In genomic region chr17:79774561-79774975, GRCh38 we compare ENCODE assay signal across 1 cellular context.
TF ChIP-seq lines count a peak whose summit lies in the region.

No MANE protein-coding gene starts in this region.

TF ChIP-seq in HepG2, 621 proteins besides CTCF, POLR2A, EP300 and RAD21 (continued from another document and continues in another):
- TF ChIP-seq ZBTB25 (CRISPR knock-in tag; IDR thresholded peaks at IDR 0.05) (no peak), HNRNPLL (IDR thresholded peaks at IDR 0.05; ENCODE audit: low read depth, low read length, poor library complexity, severe bottlenecking) (no peak), STAT5B (CRISPR knock-in tag; IDR thresholded peaks at IDR 0.05) (no peak), ZNF605 (CRISPR knock-in tag; IDR thresholded peaks at IDR 0.05) (peak; percentile 56; the same call in 1 of the 2 replicates), HOMEZ (CRISPR knock-in tag; IDR thresholded peaks at IDR 0.05; ENCODE audit: low read depth) (no peak), MTF1 (CRISPR knock-in tag; IDR thresholded peaks at IDR 0.05) (no peak), TMF1 (CRISPR knock-in tag; IDR thresholded peaks at IDR 0.05; ENCODE audit: low read depth) (no peak), TOPORS (CRISPR knock-in tag; IDR thresholded peaks at IDR 0.05) (0 out of 2 replicates have a peak, but pooled peaks have one; percentile 15), DNMT1 (CRISPR knock-in tag; IDR thresholded peaks at IDR 0.05) (0 out of 2 replicates have a peak, but pooled peaks have one; percentile 57), ZNF713 (CRISPR knock-in tag; IDR thresholded peaks at IDR 0.05) (no peak), CBX5 (CRISPR knock-in tag; IDR thresholded peaks at IDR 0.05; ENCODE audit: borderline replicate concordance) (peak; percentile 18; the same call in 1 of the 2 replicates), ZBTB42 (CRISPR knock-in tag; IDR thresholded peaks at IDR 0.05) (no peak), RBFOX2 (IDR thresholded peaks at IDR 0.05; ENCODE audit: low read depth, low read length) (no peak), ZNF350 (CRISPR knock-in tag; IDR thresholded peaks at IDR 0.05; ENCODE audit: borderline replicate concordance, low read depth) (0 out of 2 replicates have a peak, but pooled peaks have one; percentile 47), HNF4G (IDR thresholded peaks at IDR 0.05; ENCODE audit: borderline replicate concordance, low read depth, low read length) (no peak), HNF4G (CRISPR knock-in tag; IDR thresholded peaks at IDR 0.05; ENCODE audit: borderline replicate concordance, low read depth) (no peak), ARID2 (CRISPR knock-in tag; IDR thresholded peaks at IDR 0.05; ENCODE audit: borderline replicate concordance) (no peak), ZBTB38 (CRISPR knock-in tag; IDR thresholded peaks at IDR 0.05) (peak; percentile 85), RFX3 (CRISPR knock-in tag; IDR thresholded peaks at IDR 0.05) (no peak), ZFP90 (CRISPR knock-in tag; IDR thresholded peaks at IDR 0.05; ENCODE audit: borderline replicate concordance) (no peak), SP1 (IDR thresholded peaks at IDR 0.05) (no peak), SP1 (CRISPR knock-in tag; IDR thresholded peaks at IDR 0.05) (no peak), CENPX (CRISPR knock-in tag; IDR thresholded peaks at IDR 0.05) (no peak), MLX (CRISPR knock-in tag; IDR thresholded peaks at IDR 0.05) (no peak), BCL3 (CRISPR knock-in tag; IDR thresholded peaks at IDR 0.05) (no peak), ZNF549 (CRISPR knock-in tag; IDR thresholded peaks at IDR 0.05) (no peak), ZNF788 (CRISPR knock-in tag; IDR thresholded peaks at IDR 0.05; ENCODE audit: borderline replicate concordance) (no peak), BCL6 (CRISPR knock-in tag; IDR thresholded peaks at IDR 0.05) (0 out of 2 replicates have a peak, but pooled peaks have one; percentile 17), NFYB (CRISPR knock-in tag; IDR thresholded peaks at IDR 0.05) (no peak), PRDM10 (CRISPR knock-in tag; IDR thresholded peaks at IDR 0.05; ENCODE audit: low read depth) (no peak), MYPOP (CRISPR knock-in tag; IDR thresholded peaks at IDR 0.05) (no peak), PCBP2 (optimal IDR thresholded peaks at IDR 0.05; ENCODE audit: low read depth, low read length, poor library complexity, severe bottlenecking) (no peak), SMYD3 (CRISPR knock-in tag; IDR thresholded peaks at IDR 0.05) (no peak), SIN3A (IDR thresholded peaks at IDR 0.05; ENCODE audit: borderline replicate concordance, low read depth, low read length) (no peak), ZFX (CRISPR knock-in tag; IDR thresholded peaks at IDR 0.05; ENCODE audit: low read depth) (peak; percentile 66), ZMAT3 (CRISPR knock-in tag; conservative IDR thresholded peaks at IDR 0.05) (0 out of 2 replicates have a peak, but pooled peaks have one; percentile 22)
- TF ChIP-seq, protein P1, sequence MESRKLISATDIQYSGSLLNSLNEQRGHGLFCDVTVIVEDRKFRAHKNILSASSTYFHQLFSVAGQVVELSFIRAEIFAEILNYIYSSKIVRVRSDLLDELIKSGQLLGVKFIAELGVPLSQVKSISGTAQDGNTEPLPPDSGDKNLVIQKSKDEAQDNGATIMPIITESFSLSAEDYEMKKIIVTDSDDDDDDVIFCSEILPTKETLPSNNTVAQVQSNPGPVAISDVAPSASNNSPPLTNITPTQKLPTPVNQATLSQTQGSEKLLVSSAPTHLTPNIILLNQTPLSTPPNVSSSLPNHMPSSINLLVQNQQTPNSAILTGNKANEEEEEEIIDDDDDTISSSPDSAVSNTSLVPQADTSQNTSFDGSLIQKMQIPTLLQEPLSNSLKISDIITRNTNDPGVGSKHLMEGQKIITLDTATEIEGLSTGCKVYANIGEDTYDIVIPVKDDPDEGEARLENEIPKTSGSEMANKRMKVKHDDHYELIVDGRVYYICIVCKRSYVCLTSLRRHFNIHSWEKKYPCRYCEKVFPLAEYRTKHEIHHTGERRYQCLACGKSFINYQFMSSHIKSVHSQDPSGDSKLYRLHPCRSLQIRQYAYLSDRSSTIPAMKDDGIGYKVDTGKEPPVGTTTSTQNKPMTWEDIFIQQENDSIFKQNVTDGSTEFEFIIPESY (CRISPR knock-in tag; IDR thresholded peaks at IDR 0.05) = 0 out of 2 replicates have a peak, but pooled peaks have one; percentile 4
- TF ChIP-seq, protein P2, sequence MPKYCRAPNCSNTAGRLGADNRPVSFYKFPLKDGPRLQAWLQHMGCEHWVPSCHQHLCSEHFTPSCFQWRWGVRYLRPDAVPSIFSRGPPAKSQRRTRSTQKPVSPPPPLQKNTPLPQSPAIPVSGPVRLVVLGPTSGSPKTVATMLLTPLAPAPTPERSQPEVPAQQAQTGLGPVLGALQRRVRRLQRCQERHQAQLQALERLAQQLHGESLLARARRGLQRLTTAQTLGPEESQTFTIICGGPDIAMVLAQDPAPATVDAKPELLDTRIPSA (CRISPR knock-in tag; IDR thresholded peaks at IDR 0.05; ENCODE audit: borderline replicate concordance) = no peak
- TF ChIP-seq, protein P3, sequence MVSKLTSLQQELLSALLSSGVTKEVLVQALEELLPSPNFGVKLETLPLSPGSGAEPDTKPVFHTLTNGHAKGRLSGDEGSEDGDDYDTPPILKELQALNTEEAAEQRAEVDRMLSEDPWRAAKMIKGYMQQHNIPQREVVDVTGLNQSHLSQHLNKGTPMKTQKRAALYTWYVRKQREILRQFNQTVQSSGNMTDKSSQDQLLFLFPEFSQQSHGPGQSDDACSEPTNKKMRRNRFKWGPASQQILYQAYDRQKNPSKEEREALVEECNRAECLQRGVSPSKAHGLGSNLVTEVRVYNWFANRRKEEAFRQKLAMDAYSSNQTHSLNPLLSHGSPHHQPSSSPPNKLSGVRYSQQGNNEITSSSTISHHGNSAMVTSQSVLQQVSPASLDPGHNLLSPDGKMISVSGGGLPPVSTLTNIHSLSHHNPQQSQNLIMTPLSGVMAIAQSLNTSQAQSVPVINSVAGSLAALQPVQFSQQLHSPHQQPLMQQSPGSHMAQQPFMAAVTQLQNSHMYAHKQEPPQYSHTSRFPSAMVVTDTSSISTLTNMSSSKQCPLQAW (CRISPR knock-in tag; IDR thresholded peaks at IDR 0.05) = 0 out of 2 replicates have a peak, but pooled peaks have one; percentile 49
- TF ChIP-seq, protein P4, sequence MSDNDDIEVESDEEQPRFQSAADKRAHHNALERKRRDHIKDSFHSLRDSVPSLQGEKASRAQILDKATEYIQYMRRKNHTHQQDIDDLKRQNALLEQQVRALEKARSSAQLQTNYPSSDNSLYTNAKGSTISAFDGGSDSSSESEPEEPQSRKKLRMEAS (IDR thresholded peaks at IDR 0.05) = peak; percentile 41; the same call in 1 of the 2 replicates
- TF ChIP-seq, protein P5, sequence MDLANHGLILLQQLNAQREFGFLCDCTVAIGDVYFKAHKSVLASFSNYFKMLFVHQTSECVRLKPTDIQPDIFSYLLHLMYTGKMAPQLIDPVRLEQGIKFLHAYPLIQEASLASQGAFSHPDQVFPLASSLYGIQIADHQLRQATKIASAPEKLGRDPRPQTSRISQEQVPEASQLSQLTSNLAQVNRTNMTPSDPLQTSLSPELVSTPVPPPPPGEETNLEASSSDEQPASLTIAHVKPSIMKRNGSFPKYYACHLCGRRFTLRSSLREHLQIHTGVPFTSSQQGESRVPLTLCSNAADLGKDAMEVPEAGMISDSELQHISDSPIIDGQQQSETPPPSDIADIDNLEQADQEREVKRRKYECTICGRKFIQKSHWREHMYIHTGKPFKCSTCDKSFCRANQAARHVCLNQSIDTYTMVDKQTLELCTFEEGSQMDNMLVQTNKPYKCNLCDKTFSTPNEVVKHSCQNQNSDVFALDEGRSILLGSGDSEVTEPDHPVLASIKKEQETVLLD (CRISPR knock-in tag; IDR thresholded peaks at IDR 0.05; ENCODE audit: low read depth) = 0 out of 2 replicates have a peak, but pooled peaks have one; percentile 5
- TF ChIP-seq, protein P6, sequence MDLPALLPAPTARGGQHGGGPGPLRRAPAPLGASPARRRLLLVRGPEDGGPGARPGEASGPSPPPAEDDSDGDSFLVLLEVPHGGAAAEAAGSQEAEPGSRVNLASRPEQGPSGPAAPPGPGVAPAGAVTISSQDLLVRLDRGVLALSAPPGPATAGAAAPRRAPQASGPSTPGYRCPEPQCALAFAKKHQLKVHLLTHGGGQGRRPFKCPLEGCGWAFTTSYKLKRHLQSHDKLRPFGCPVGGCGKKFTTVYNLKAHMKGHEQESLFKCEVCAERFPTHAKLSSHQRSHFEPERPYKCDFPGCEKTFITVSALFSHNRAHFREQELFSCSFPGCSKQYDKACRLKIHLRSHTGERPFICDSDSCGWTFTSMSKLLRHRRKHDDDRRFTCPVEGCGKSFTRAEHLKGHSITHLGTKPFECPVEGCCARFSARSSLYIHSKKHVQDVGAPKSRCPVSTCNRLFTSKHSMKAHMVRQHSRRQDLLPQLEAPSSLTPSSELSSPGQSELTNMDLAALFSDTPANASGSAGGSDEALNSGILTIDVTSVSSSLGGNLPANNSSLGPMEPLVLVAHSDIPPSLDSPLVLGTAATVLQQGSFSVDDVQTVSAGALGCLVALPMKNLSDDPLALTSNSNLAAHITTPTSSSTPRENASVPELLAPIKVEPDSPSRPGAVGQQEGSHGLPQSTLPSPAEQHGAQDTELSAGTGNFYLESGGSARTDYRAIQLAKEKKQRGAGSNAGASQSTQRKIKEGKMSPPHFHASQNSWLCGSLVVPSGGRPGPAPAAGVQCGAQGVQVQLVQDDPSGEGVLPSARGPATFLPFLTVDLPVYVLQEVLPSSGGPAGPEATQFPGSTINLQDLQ (CRISPR knock-in tag; IDR thresholded peaks at IDR 0.05) = no peak
